ENCODE assay signal across 8 cellular contexts in genomic region chr5:108260105-108260857, GRCh38.
A peak's percentile ranks its signal among the peaks of the same experiment; 100 is the strongest.
DNase-seq lines count a peak whose midpoint lies in the region; ATAC-seq and TF ChIP-seq lines count a peak whose summit lies in the region.

No MANE protein-coding gene starts in this region.

- no peaks in the 10 kb centered on the region for H3K79me2 ChIP-seq in DOHH2 (ENCODE audit: control insufficient read depth, low read length)

- no peak overlapping the region for H3K4me3 ChIP-seq in DOHH2 (ENCODE audit: low read length)
- H3K4me3 ChIP-seq in thoracic aorta: peak overlapping the region; percentile 48

- H3F3A ChIP-seq in DOHH2 (ENCODE audit: control insufficient read depth, insufficient read depth): no peaks in the 10 kb centered on the region

- H3K9me3 ChIP-seq in DOHH2 (ENCODE audit: control insufficient read depth, insufficient read depth, low read length) (no peaks in the 10 kb centered on the region), thoracic aorta (no peaks in the 10 kb centered on the region)

- H3K27ac ChIP-seq in DOHH2 (ENCODE audit: low read depth, low read length) (no peak overlapping the region), thoracic aorta (no peak overlapping the region)

- H3K4me1 ChIP-seq in DOHH2 (ENCODE audit: control insufficient read depth, low read length): peaks cover 4% of the 10 kb centered on the region; the same call in 1 of the 2 replicates
- peaks cover 0 to 21% of the 10 kb centered on the region in 2 donors for H3K4me1 ChIP-seq in thoracic aorta (ENCODE audit: control insufficient read depth in 1 of 2, low read depth in 2 of 2)

- DNase-seq in HUDEP-2 (lab: John Stamatoyannopoulos, UW; ENCODE audit: unreplicated experiment in 76 of 76) (peak in 69 of 76 experiments; percentile 12 to 84 (median 54)), RKO (ENCODE audit: low spot score) (peak; percentile 85), fibroblast of the conjunctiva (ENCODE audit: low read depth) (peak; percentile 74), omental fat pad (ENCODE audit: low spot score) (peak; percentile 55), thoracic aorta (ENCODE audit: low spot score) (peak; percentile 14)
- peak; percentile 23 to 29 for DNase-seq in activated T-helper 1 cell treated with anti-CD3 and anti-CD28 coated beads, Interleukin-2, amount 50 U/mL, for 16 hours (ENCODE audit: low read depth in 1 of 2, low spot score in 1 of 2)

- ATAC-seq in GM21526 (IDR thresholded peaks at IDR 0.05; ENCODE audit: low FRiP score, unreplicated experiment) (peak; percentile 94), omental fat pad (ENCODE audit: low FRiP score) (peak; percentile 86), thoracic aorta (ENCODE audit: insufficient number of reproducible peaks, low FRiP score, low read depth) (peak; percentile 20)

- no peaks in the 10 kb centered on the region for H3K9me2 ChIP-seq in DOHH2 (replicated peaks; ENCODE audit: control insufficient read depth, low read length)

- no peaks in the 10 kb centered on the region for H3K36me3 ChIP-seq in DOHH2 (ENCODE audit: control insufficient read depth, low read length)
- H3K36me3 ChIP-seq in thoracic aorta: no peaks in the 10 kb centered on the region

- H3K4me2 ChIP-seq in DOHH2 (ENCODE audit: low read length): no peak overlapping the region

- no peaks in the 10 kb centered on the region for H3K27me3 ChIP-seq in DOHH2 (ENCODE audit: control insufficient read depth, low read length)
- H3K27me3 ChIP-seq in thoracic aorta (replicated peaks; ENCODE audit: insufficient read depth): no peaks in the 10 kb centered on the region

- TF ChIP-seq CTCF in DOHH2 (IDR thresholded peaks at IDR 0.05; ENCODE audit: low read depth, low read length, poor library complexity, severe bottlenecking) (peak; percentile 95), omental fat pad (IDR thresholded peaks at IDR 0.05) (peak in 1 of 3 donors; percentile 63), thoracic aorta (IDR thresholded peaks at IDR 0.05) (peak; percentile 91)

- no peaks in the 10 kb centered on the region for H4K20me1 ChIP-seq in DOHH2 (ENCODE audit: control insufficient read depth, insufficient read depth, low read depth, low read length)

Comparison
In these comparisons a context has a peak if more than half of its experiments do, and no peak if none do; other contexts are left out.
1. ATAC-seq: peak in every context shown above with its lines; median percentile 94 in GM21526; 86 in omental fat pad; 20 in thoracic aorta.
2. DNase-seq: peak in every context shown above with its lines; median percentile 85 in RKO; 74 in fibroblast of the conjunctiva; 55 in omental fat pad; 54 in HUDEP-2; 26 in activated T-helper 1 cell treated with anti-CD3 and anti-CD28 coated beads, Interleukin-2, amount 50 U/mL, for 16 hours; 14 in thoracic aorta.